15 cellular contexts compared by ENCODE assay signal in genomic region chr2:205814039-205814364, GRCh38.
"Had no signal": no experiment of that assay in that cellular context is flagged by ENCODE, and none has a peak within 500 bp of the region (broad histone marks: within the 10 kb centered on the region; RNA-seq: fewer than 3 reads in every experiment).

No MANE protein-coding gene starts in this region.

- H3K27ac Mint-ChIP-seq: activated CD4-positive, alpha-beta T cell treated with anti-CD3 and anti-CD28 coated beads, Interleukin-2, amount 10 ng/mL, durations not matched to agents 24 days and 14 days; activated naive CD4-positive, alpha-beta T cell treated with anti-CD3 and anti-CD28 coated beads, Interleukin-2, amount 50 U/mL, for 24 hours; activated T-cell treated with anti-CD3 and anti-CD28 coated beads, Interleukin-2, amount 50 U/mL, for 24 hours; dendritic cell treated with granulocyte-macrophage colony-stimulating factor and Interleukin-4, amounts not matched to agents 40 ng/mL and 50 ng/mL, for 4 days; effector memory CD8-positive, alpha-beta T cell; memory B cell; natural killer cell; stimulated activated effector memory CD8-positive, alpha-beta T cell treated with anti-CD3 and anti-CD28 coated beads, Interleukin-12 subunit alpha, Interleukin-12 subunit beta, amount 100 ng/mL, for 72 hours had no signal

- H3K4me3 Mint-ChIP-seq: activated CD4-positive, alpha-beta T cell treated with anti-CD3 and anti-CD28 coated beads, Interleukin-2, amount 10 ng/mL, durations not matched to agents 24 days and 14 days; activated naive CD4-positive, alpha-beta T cell treated with anti-CD3 and anti-CD28 coated beads, Interleukin-2, amount 50 U/mL, for 24 hours; activated T-cell treated with anti-CD3 and anti-CD28 coated beads, Interleukin-2, amount 50 U/mL, for 24 hours; dendritic cell treated with granulocyte-macrophage colony-stimulating factor and Interleukin-4, amounts not matched to agents 40 ng/mL and 50 ng/mL, for 4 days; effector memory CD8-positive, alpha-beta T cell; memory B cell; natural killer cell; stimulated activated effector memory CD8-positive, alpha-beta T cell treated with anti-CD3 and anti-CD28 coated beads, Interleukin-12 subunit alpha, Interleukin-12 subunit beta, amount 100 ng/mL, for 72 hours; WTC11 had no signal

- H3K27me3 ChIP-seq: body of pancreas, right lobe of liver, tibial nerve, vagina had no signal

- H3K4me3 ChIP-seq: body of pancreas, right lobe of liver, tibial nerve, vagina had no signal

- H3K4me1 ChIP-seq: body of pancreas, right lobe of liver, tibial nerve, vagina had no signal

- H3K36me3 Mint-ChIP-seq: activated naive CD4-positive, alpha-beta T cell treated with anti-CD3 and anti-CD28 coated beads, Interleukin-2, amount 50 U/mL, for 24 hours; memory B cell; natural killer cell; stimulated activated effector memory CD8-positive, alpha-beta T cell treated with anti-CD3 and anti-CD28 coated beads, Interleukin-12 subunit alpha, Interleukin-12 subunit beta, amount 100 ng/mL, for 72 hours; WTC11 had no signal

- H3K4me1 Mint-ChIP-seq: activated CD4-positive, alpha-beta T cell treated with anti-CD3 and anti-CD28 coated beads, Interleukin-2, amount 10 ng/mL, durations not matched to agents 24 days and 14 days; activated naive CD4-positive, alpha-beta T cell treated with anti-CD3 and anti-CD28 coated beads, Interleukin-2, amount 50 U/mL, for 24 hours; memory B cell; natural killer cell; stimulated activated effector memory CD8-positive, alpha-beta T cell treated with anti-CD3 and anti-CD28 coated beads, Interleukin-12 subunit alpha, Interleukin-12 subunit beta, amount 100 ng/mL, for 72 hours had no signal

- DNase-seq: activated effector memory CD4-positive, alpha-beta T cell treated with Interleukin-2 at 50 U/mL for 16 hours; activated T-cell treated with anti-CD3 and anti-CD28 coated beads, Interleukin-2, amount 50 U/mL, for 24 hours; amniotic stem cell; effector memory CD8-positive, alpha-beta T cell; natural killer cell; right lobe of liver had no signal

- H3K36me3 ChIP-seq: right lobe of liver, tibial nerve, vagina had no signal

- H3K9me3 ChIP-seq: body of pancreas, right lobe of liver, vagina had no signal

- ATAC-seq: effector memory CD8-positive, alpha-beta T cell; natural killer cell; stimulated activated effector memory CD8-positive, alpha-beta T cell treated with anti-CD3 and anti-CD28 coated beads, Interleukin-12 subunit alpha, Interleukin-12 subunit beta, amount 100 ng/mL, for 72 hours had no signal

- H3K9me3 Mint-ChIP-seq: activated CD4-positive, alpha-beta T cell treated with anti-CD3 and anti-CD28 coated beads, Interleukin-2, amount 10 ng/mL, durations not matched to agents 24 days and 14 days; activated naive CD4-positive, alpha-beta T cell treated with anti-CD3 and anti-CD28 coated beads, Interleukin-2, amount 50 U/mL, for 24 hours; activated T-cell treated with anti-CD3 and anti-CD28 coated beads, Interleukin-2, amount 50 U/mL, for 24 hours; dendritic cell treated with granulocyte-macrophage colony-stimulating factor and Interleukin-4, amounts not matched to agents 40 ng/mL and 50 ng/mL, for 4 days; memory B cell; natural killer cell; stimulated activated effector memory CD8-positive, alpha-beta T cell treated with anti-CD3 and anti-CD28 coated beads, Interleukin-12 subunit alpha, Interleukin-12 subunit beta, amount 100 ng/mL, for 72 hours; WTC11 had no signal

- H3K27ac ChIP-seq: body of pancreas, right lobe of liver, tibial nerve, vagina had no signal
